In genomic region chr17:78727057-78727456, GRCh38 we compare ENCODE assay signal across 18 cellular contexts. TPM values are rescaled to one million over a fixed set of nuclear protein-coding genes. Genes with fewer than 3 reads are reported as not detected.
A peak's percentile ranks its signal among the peaks of the same experiment; 100 is the strongest.
DNase-seq lines count a peak whose midpoint lies in the region; ATAC-seq, FAIRE-seq and TF ChIP-seq lines count a peak whose summit lies in the region.
"Had no signal": no experiment of that assay in that cellular context is flagged by ENCODE, and none has a peak within 500 bp of the region (broad histone marks: within the 10 kb centered on the region; RNA-seq: fewer than 3 reads in every experiment).

No MANE protein-coding gene starts in this region.

- H3K79me2 ChIP-seq in SU-DHL-6 (ENCODE audit: insufficient read depth, low read length) (peaks cover 95% of the 10 kb centered on the region), K562 (ENCODE audit: control insufficient read depth, insufficient read depth, low read length) (peaks cover 31% of the 10 kb centered on the region)

- TF ChIP-seq POLR2A in K562 (conservative IDR thresholded peaks at IDR 0.05), result no peak

- 51% methylated on average over 5 of the region's 5 CpGs for WGBS in K562 (ENCODE audit: insufficient coverage, low coverage, missing lambda C conversion rate)
- 87 to 91% methylated on average over 5 of the region's 5 CpGs for whole genome bisulfite sequencing in pancreas, 2 donors

- H3K9ac ChIP-seq in SU-DHL-6 (ENCODE audit: low read length) (peak overlapping the region; percentile 56), K562 (ENCODE audit: insufficient read depth in 1 of 2, low read depth in 2 of 2, low read length in 2 of 2) (no peak overlapping the region)

- H3K4me1 Mint-ChIP-seq in stimulated activated naive CD8-positive, alpha-beta T cell treated with anti-CD3 and anti-CD28 coated beads, Interleukin-15, Interleukin-2, amounts not matched to agents 100 ng/mL and 50 ng/mL, for 24 hours (ENCODE audit: low read depth), result peaks cover 93% of the 10 kb centered on the region
- H3K4me1 Mint-ChIP-seq in stimulated activated naive CD8-positive, alpha-beta T cell treated with anti-CD3 and anti-CD28 coated beads, Interleukin-15, amount 100 ng/mL, for 72 hours, result peaks cover 97% of the 10 kb centered on the region

- H3K4me3 ChIP-seq in SU-DHL-6 (ENCODE audit: insufficient read depth, low read length, poor library complexity, severe bottlenecking) (peak overlapping the region; percentile 28), K562 (no peak overlapping the region), pancreas (no peak overlapping the region), tibial artery (no peak overlapping the region)
- H3K4me3 ChIP-seq: heart right ventricle, lung, SK-N-MC, tibial nerve had no signal

- no peaks in the 10 kb centered on the region for H3K9me3 Mint-ChIP-seq in stimulated activated naive CD8-positive, alpha-beta T cell treated with anti-CD3 and anti-CD28 coated beads, Interleukin-15, Interleukin-2, amounts not matched to agents 100 ng/mL and 50 ng/mL, for 24 hours
- no peaks in the 10 kb centered on the region for H3K9me3 Mint-ChIP-seq in stimulated activated naive CD8-positive, alpha-beta T cell treated with anti-CD3 and anti-CD28 coated beads, Interleukin-15, amount 100 ng/mL, for 72 hours

- H3K4me2 ChIP-seq in SU-DHL-6 (ENCODE audit: low read depth, low read length, poor library complexity, severe bottlenecking), result peak overlapping the region; percentile 88
- H3K4me2 ChIP-seq in K562 (ENCODE audit: insufficient read depth, low read length), result no peak overlapping the region

- TF ChIP-seq EP300 in K562 (IDR thresholded peaks at IDR 0.05; ENCODE audit: low read length), result no peak

- no peak for DNase-seq in stimulated activated naive CD8-positive, alpha-beta T cell treated with anti-CD3 and anti-CD28 coated beads, Interleukin-15, Interleukin-2, amounts not matched to agents 100 U/mL and 50 U/mL, for 24 hours
- no peak for DNase-seq in K562 (ENCODE audit: extremely low read depth in 1 of 4, low spot score in 3 of 4)
- no peak for DNase-seq in stimulated activated naive CD8-positive, alpha-beta T cell treated with anti-CD3 and anti-CD28 coated beads, Interleukin-15, amount 100 ng/mL, for 72 hours
- no peak for DNase-seq in pancreas
- no peak for DNase-seq in tibial artery
- DNase-seq: amygdala; effector CD4-positive, alpha-beta T cell; heart right ventricle; Kasumi-1; NCI-H2171 had no signal

- TF ChIP-seq CTCF in SU-DHL-6 (IDR thresholded peaks at IDR 0.05; ENCODE audit: insufficient read depth, low read length, poor library complexity, severe bottlenecking) (no peak), K562 (IDR thresholded peaks at IDR 0.05 in 2 of 3, conservative IDR thresholded peaks at IDR 0.05 in 1 of 3; ENCODE audit: insufficient read depth in 2 of 3, low read depth in 1 of 3, low read length in 3 of 3) (no peak), pancreas (IDR thresholded peaks at IDR 0.05) (no peak), tibial artery (IDR thresholded peaks at IDR 0.05) (no peak)

- H3K4me1 ChIP-seq in K562 (replicated peaks in 1 of 2; ENCODE audit: control insufficient read depth in 2 of 2, insufficient read depth in 2 of 2, low read length in 2 of 2), result peaks cover 0 to 15% of the 10 kb centered on the region in 2 experiments; a peak in 3 of 5 replicates
- peaks cover 0 to 15% (median 5%) of the 10 kb centered on the region in 3 donors for H3K4me1 ChIP-seq in pancreas
- H3K4me1 ChIP-seq in tibial artery, result peaks cover 0 to 30% (median 27%) of the 10 kb centered on the region in 4 donors

- CTCF ChIA-PET in K562 (lab: Yijun Ruan, JAX; ENCODE audit: low intra/inter-chr PET ratio), result no interaction called here

- H3K36me3 Mint-ChIP-seq in stimulated activated naive CD8-positive, alpha-beta T cell treated with anti-CD3 and anti-CD28 coated beads, Interleukin-15, Interleukin-2, amounts not matched to agents 100 ng/mL and 50 ng/mL, for 24 hours (ENCODE audit: low read depth), result peaks cover 14% of the 10 kb centered on the region

- H3K4me3 Mint-ChIP-seq in stimulated activated naive CD8-positive, alpha-beta T cell treated with anti-CD3 and anti-CD28 coated beads, Interleukin-15, Interleukin-2, amounts not matched to agents 100 ng/mL and 50 ng/mL, for 24 hours, result peak overlapping the region; percentile 50
- peak overlapping the region; percentile 22 to 59 for H3K4me3 Mint-ChIP-seq in stimulated activated naive CD8-positive, alpha-beta T cell treated with anti-CD3 and anti-CD28 coated beads, Interleukin-15, amount 100 ng/mL, for 72 hours

- H3K9me2 ChIP-seq in SU-DHL-6 (replicated peaks; ENCODE audit: insufficient read depth, low read length), result no peaks in the 10 kb centered on the region

- TF ChIP-seq RAD21 in K562 (CRISPR knock-in tag; conservative IDR thresholded peaks at IDR 0.05 in 1 of 2, IDR thresholded peaks at IDR 0.05 in 1 of 2), result no peak

- intact Hi-C loops in K562 (cut with micrococcal nuclease), result no loop called here
- intact Hi-C loops in pancreas (cut with DNase I), result no loop called here
- intact Hi-C loops in tibial artery (cut with DNase I; ENCODE audit: low total_unique reads), result no loop called here

- no peaks in the 10 kb centered on the region for H3K27me3 Mint-ChIP-seq in stimulated activated naive CD8-positive, alpha-beta T cell treated with anti-CD3 and anti-CD28 coated beads, Interleukin-15, Interleukin-2, amounts not matched to agents 100 ng/mL and 50 ng/mL, for 24 hours
- no peaks in the 10 kb centered on the region for H3K27me3 Mint-ChIP-seq in stimulated activated naive CD8-positive, alpha-beta T cell treated with anti-CD3 and anti-CD28 coated beads, Interleukin-15, amount 100 ng/mL, for 72 hours
- H3K27me3 Mint-ChIP-seq: progenitor cell of endocrine pancreas had no signal

- POLR2A ChIA-PET in K562 (lab: Yijun Ruan, JAX), result interaction anchor here (1.2 to 2.0 kb wide), 2 partner anchors 10 to 15 kb away, joined by 6 to 9 read pairs; no protein-coding TSS in a partner anchor

- H3K27ac ChIP-seq in SU-DHL-6 (ENCODE audit: low read depth, low read length), result peak overlapping the region; percentile 96
- H3K27ac ChIP-seq in K562 (ENCODE audit: extremely low read depth, low read depth, low read length), result no peak overlapping the region
- no peak overlapping the region for H3K27ac ChIP-seq in pancreas
- H3K27ac ChIP-seq in tibial artery, result no peak overlapping the region
- H3K27ac ChIP-seq: heart right ventricle, SK-N-MC, tibial nerve had no signal

- peaks cover 87% of the 10 kb centered on the region for H3F3A ChIP-seq in SU-DHL-6 (ENCODE audit: insufficient read depth)

- no TSS peak for BruUV-seq in K562 (replicated peaks; lab: Mats Ljungman, UMichigan)

- no peaks in the 10 kb centered on the region for H3K9me1 ChIP-seq in K562 (ENCODE audit: control insufficient read depth, insufficient read depth, low read length)

- H3K27me3 ChIP-seq in SU-DHL-6 (ENCODE audit: low read length), result no peaks in the 10 kb centered on the region
- no peaks in the 10 kb centered on the region for H3K27me3 ChIP-seq in K562 (ENCODE audit: control insufficient read depth in 2 of 2, insufficient read depth in 2 of 2, low read length in 2 of 2)
- no peaks in the 10 kb centered on the region for H3K27me3 ChIP-seq in pancreas
- H3K27me3 ChIP-seq in tibial artery, result no peaks in the 10 kb centered on the region
- H3K27me3 ChIP-seq: heart right ventricle, tibial nerve had no signal

- H3K27ac Mint-ChIP-seq in stimulated activated naive CD8-positive, alpha-beta T cell treated with anti-CD3 and anti-CD28 coated beads, Interleukin-15, Interleukin-2, amounts not matched to agents 100 ng/mL and 50 ng/mL, for 24 hours, result peak overlapping the region; percentile 83
- peak overlapping the region in 1 of 2 donors; percentile 75 for H3K27ac Mint-ChIP-seq in stimulated activated naive CD8-positive, alpha-beta T cell treated with anti-CD3 and anti-CD28 coated beads, Interleukin-15, amount 100 ng/mL, for 72 hours
- H3K27ac Mint-ChIP-seq: progenitor cell of endocrine pancreas had no signal

- ATAC-seq in stimulated activated naive CD8-positive, alpha-beta T cell treated with anti-CD3 and anti-CD28 coated beads, Interleukin-15, Interleukin-2, amounts not matched to agents 100 U/mL and 50 U/mL, for 24 hours, result no peak
- ATAC-seq in K562 (no peak), pancreas (no peak), GM19328 (IDR thresholded peaks at IDR 0.05; ENCODE audit: unreplicated experiment) (no peak)
- ATAC-seq in stimulated activated naive CD8-positive, alpha-beta T cell treated with anti-CD3 and anti-CD28 coated beads, Interleukin-15, amount 100 ng/mL, for 72 hours, result no peak
- ATAC-seq: heart right ventricle, Panc1 had no signal

- H4K20me1 ChIP-seq in SU-DHL-6 (ENCODE audit: low read depth, low read length) (no peaks in the 10 kb centered on the region; the same call in 1 of the 2 replicates), K562 (replicated peaks; ENCODE audit: control insufficient read depth, insufficient read depth, low read length) (peaks cover 54% of the 10 kb centered on the region)

- H3K36me3 ChIP-seq in SU-DHL-6 (ENCODE audit: low read length) (no peaks in the 10 kb centered on the region), K562 (ENCODE audit: control insufficient read depth, insufficient read depth, low read length) (no peaks in the 10 kb centered on the region), pancreas (no peaks in the 10 kb centered on the region), tibial artery (no peaks in the 10 kb centered on the region)
- H3K36me3 ChIP-seq: tibial nerve had no signal

- in situ Hi-C loops in K562 (cut with MboI), result no loop called here

- FAIRE-seq in K562 (lab: Jason Lieb, UNC) (no peak), pancreas (lab: Jason Lieb, UNC) (no peak)

- H2AFZ ChIP-seq in SU-DHL-6 (ENCODE audit: low read depth, low read length, severe bottlenecking), result no peak overlapping the region
- no peak overlapping the region for H2AFZ ChIP-seq in K562 (ENCODE audit: low read depth, low read length)

- H3K9me3 ChIP-seq in SU-DHL-6 (ENCODE audit: insufficient read depth, low read length) (no peaks in the 10 kb centered on the region), K562 (replicated peaks; ENCODE audit: control insufficient read depth, insufficient read depth, low read depth, low read length) (no peaks in the 10 kb centered on the region), pancreas (no peaks in the 10 kb centered on the region), tibial artery (no peaks in the 10 kb centered on the region)
- H3K9me3 ChIP-seq: heart right ventricle, tibial nerve had no signal

RNA-seq across cellular contexts. Expression of gene CYTH1, which starts 55.0 kb away (rescaled TPM):
- 59.2 and 70.8 TPM in 2 replicates for total RNA-seq in K562 (2011; cell fraction: chromatin; rRNA removed; ENCODE audit: low replicate concordance)
- 27.7 and 37.1 TPM in 2 replicates for total RNA-seq in K562 (2011; cell fraction: nucleolus; rRNA removed)
- total RNA-seq in K562 (2011; cell fraction: nucleoplasm; rRNA removed), result 34.9 and 43.7 TPM in 2 replicates
- 15.0 and 15.1 TPM in 2 replicates for total RNA-seq in K562 (2014; rRNA removed)
- 16.8 and 18.3 TPM in 2 replicates for total RNA-seq in K562 (2014; rRNA removed; fragmentation: Illumina TruSeq; extraction: Trizol)
- 19.6 and 21.2 TPM in 2 replicates for total RNA-seq in K562 (2015; rRNA removed; fragmentation: Illumina TruSeq; extraction: Trizol)
- 24.4 and 27.7 TPM in 2 replicates for total RNA-seq in K562 (2021)
- polyA plus RNA-seq in K562 (2011; rRNA removed), result 16.1 and 16.5 TPM in 2 replicates
- 14.2 and 14.9 TPM in 2 replicates for polyA plus RNA-seq in K562 (2011; cell fraction: cytosol; rRNA removed)
- polyA plus RNA-seq in K562 (2011; cell fraction: nucleus; rRNA removed), result 71.2 and 83.3 TPM in 2 replicates
- 17.4 and 27.1 TPM in 2 replicates for polyA plus RNA-seq in K562 (2012)
- 20.5 and 24.1 TPM in 2 replicates for polyA plus RNA-seq in K562 (2014; fragmentation: Illumina TruSeq; extraction: Trizol)
- polyA plus RNA-seq in K562 (2014; fragmentation: Nextera tagmentation; extraction: Ambion mirVana), result under 1 TPM; 0.52 to 0.70 TPM
- 25.1 and 25.4 TPM in 2 replicates for polyA plus RNA-seq in K562 (2014; rRNA removed)
- polyA minus RNA-seq in K562 (2011; rRNA and poly(A)+ RNA removed), result 12.2 and 12.3 TPM in 2 replicates
- 6.5 and 8.0 TPM in 2 replicates for polyA minus RNA-seq in K562 (2011; cell fraction: cytosol; rRNA and poly(A)+ RNA removed)
- 12.8 and 20.0 TPM in 2 replicates for polyA minus RNA-seq in K562 (2011; cell fraction: nucleus; rRNA and poly(A)+ RNA removed)
- 10 to 100 TPM; 18.3 to 34.4 (median 21.3) TPM for total RNA-seq in pancreas
- 10 to 100 TPM; 25.0 to 28.9 TPM for polyA plus RNA-seq in pancreas
